In genomic region chr18:10070581-10071000, GRCh38 we compare ENCODE assay signal across 17 cellular contexts.
DNase-seq lines count a peak whose midpoint lies in the region; ATAC-seq, FAIRE-seq and TF ChIP-seq lines count a peak whose summit lies in the region.
"Had no signal": no experiment of that assay in that cellular context is flagged by ENCODE, and none has a peak within 500 bp of the region (broad histone marks: within the 10 kb centered on the region; RNA-seq: fewer than 3 reads in every experiment).

No MANE protein-coding gene starts in this region.

- H3K4me1 Mint-ChIP-seq in stimulated activated naive B cell treated with anti-CD40 and anti-IgM and Interleukin-4, amounts not matched to agents 10 μg/mL and 1 μg/mL and 100 μg/mL, for 72 hours, result peaks cover 7 to 30% of the 10 kb centered on the region in 2 donors
- H3K4me1 Mint-ChIP-seq: IgD-negative memory B cell had no signal

- no peak overlapping the region for H3K4me3 Mint-ChIP-seq in stimulated activated naive B cell treated with anti-CD40 and anti-IgM and Interleukin-4, amounts not matched to agents 10 μg/mL and 1 μg/mL and 100 μg/mL, for 72 hours
- H3K4me3 Mint-ChIP-seq: H9, IgD-negative memory B cell had no signal

- no peaks in the 10 kb centered on the region for H3K27me3 ChIP-seq in HAP-1 (ENCODE audit: low read depth)

- peaks cover 0 to under 1% of the 10 kb centered on the region in 2 donors for H3K27me3 Mint-ChIP-seq in stimulated activated naive B cell treated with anti-CD40 and anti-IgM and Interleukin-4, amounts not matched to agents 10 μg/mL and 1 μg/mL and 100 μg/mL, for 72 hours

- H3K4me3 ChIP-seq in HAP-1 (no peak overlapping the region), fibroblast of mammary gland (ENCODE audit: control insufficient read depth, low read depth, low read length) (no peak overlapping the region)
- H3K4me3 ChIP-seq: BLaER1 treated with 17β-estradiol and CSF1 and Interleukin-3, amounts not matched to agents 10 nM and 100 nM had no signal

- H3K9me3 ChIP-seq in HAP-1, result no peaks in the 10 kb centered on the region
- H3K9me3 ChIP-seq: BLaER1 treated with 17β-estradiol and CSF1 and Interleukin-3, amounts not matched to agents 10 nM and 100 nM had no signal

- DNase-seq in HAP-1 (ENCODE audit: low spot score in 2 of 2) (peak; percentile 37 to 38), amniotic epithelial cell (ENCODE audit: low read depth) (peak; percentile 44), fibroblast of mammary gland (ENCODE audit: low read depth) (peak; percentile 59), GM12891 (ENCODE audit: insufficient read length, low spot score) (no peak)
- no peak for DNase-seq in stimulated activated naive B cell treated with anti-CD40 and anti-IgM and Interleukin-4, amounts not matched to agents 10 μg/mL and 1 μg/mL and 100 μg/mL, for 72 hours
- DNase-seq in stimulated activated CD4-positive, alpha-beta T cell treated with anti-CD3 and anti-CD28 coated beads, Interleukin-12 subunit alpha, Interleukin-12 subunit beta, amount 100 ng/mL, for 4 hours, result no peak
- DNase-seq: DMS153, H9, NCI-H1417, NCI-H1930, NCI-H2171 treated with DMSO at 0.1 percent for 48 hours, NCI-H510A treated with DMSO at 0.1 percent for 48 hours, SHP77 treated with DMSO at 0.1 percent for 48 hours had no signal

- H3K36me3 ChIP-seq in HAP-1 (replicated peaks), result no peaks in the 10 kb centered on the region
- H3K36me3 ChIP-seq: BLaER1 treated with 17β-estradiol and CSF1 and Interleukin-3, amounts not matched to agents 10 nM and 100 nM had no signal

- no peak overlapping the region for H3K27ac Mint-ChIP-seq in stimulated activated naive B cell treated with anti-CD40 and anti-IgM and Interleukin-4, amounts not matched to agents 10 μg/mL and 1 μg/mL and 100 μg/mL, for 72 hours
- H3K27ac Mint-ChIP-seq: IgD-negative memory B cell had no signal

- no peak for TF ChIP-seq CTCF in fibroblast of mammary gland (conservative IDR thresholded peaks at IDR 0.05; ENCODE audit: control insufficient read depth, insufficient read depth, low read depth, low read length)

- no peaks in the 10 kb centered on the region for H3K9me3 Mint-ChIP-seq in stimulated activated naive B cell treated with anti-CD40 and anti-IgM and Interleukin-4, amounts not matched to agents 10 μg/mL and 1 μg/mL and 100 μg/mL, for 72 hours
- H3K9me3 Mint-ChIP-seq: IgD-negative memory B cell had no signal

- in situ Hi-C loops in HAP-1 (cut with MboI; ENCODE audit: low sequenced_read_pairs), result no loop called here

- FAIRE-seq in GM12891 (lab: Jason Lieb, UNC), result no peak
- FAIRE-seq: GM18507 had no signal

- ATAC-seq in stimulated activated naive B cell treated with anti-CD40 and anti-IgM and Interleukin-4, amounts not matched to agents 10 μg/mL and 1 μg/mL and 100 μg/mL, for 72 hours (replicated peaks), result peak; percentile 38 to 46
- ATAC-seq in GM19455 (IDR thresholded peaks at IDR 0.05; ENCODE audit: unreplicated experiment), result no peak

- no peak for TF ChIP-seq POLR2A in GM12891 (IDR thresholded peaks at IDR 0.05; ENCODE audit: low read depth, low read length)

- H3K4me1 ChIP-seq in HAP-1, result no peaks in the 10 kb centered on the region; the same call in 1 of the 2 replicates

- H3K36me3 Mint-ChIP-seq in stimulated activated naive B cell treated with anti-CD40 and anti-IgM and Interleukin-4, amounts not matched to agents 10 μg/mL and 1 μg/mL and 100 μg/mL, for 72 hours, result no peaks in the 10 kb centered on the region

TF ChIP-seq in GM12891, 5 proteins besides CTCF, POLR2A, EP300 and RAD21:
- TF ChIP-seq POLR2AphosphoS5 (IDR thresholded peaks at IDR 0.05; ENCODE audit: low read depth, low read length) (no peak), SPI1 (IDR thresholded peaks at IDR 0.05; ENCODE audit: low read depth, low read length) (no peak), TAF1 (IDR thresholded peaks at IDR 0.05; ENCODE audit: low read depth, low read length) (no peak), POU2F2 (IDR thresholded peaks at IDR 0.05; ENCODE audit: low read depth, low read length) (no peak), PAX5 (IDR thresholded peaks at IDR 0.05; ENCODE audit: insufficient read depth, low read length, severe bottlenecking) (no peak)
TF ChIP-seq in GM12891: peak in this region for 0.

Comparison
In these comparisons a context has a peak if more than half of its experiments do, and no peak if none do; other contexts are left out.
1. DNase-seq: peak in HAP-1 (2 of 2), amniotic epithelial cell (single experiment) and fibroblast of mammary gland (single experiment); none in stimulated activated naive B cell treated with anti-CD40 and anti-IgM and Interleukin-4, amounts not matched to agents 10 μg/mL and 1 μg/mL and 100 μg/mL, for 72 hours (single experiment), stimulated activated CD4-positive, alpha-beta T cell treated with anti-CD3 and anti-CD28 coated beads, Interleukin-12 subunit alpha, Interleukin-12 subunit beta, amount 100 ng/mL, for 4 hours (single experiment) and GM12891 (single experiment).